In genomic region chrX:20471483-20471882, GRCh38 we compare ENCODE assay signal across 1 cellular context.
TF ChIP-seq lines count a peak whose summit lies in the region.

No MANE protein-coding gene starts in this region.

TF ChIP-seq in HepG2, 621 proteins besides CTCF, POLR2A, EP300 and RAD21 (continued from another document and continues in another):
- peak; percentile 81; the same call in 1 of the 2 replicates for TF ChIP-seq AHDC1 (CRISPR knock-in tag; IDR thresholded peaks at IDR 0.05; ENCODE audit: borderline replicate concordance)
- TF ChIP-seq FOXA3 (CRISPR knock-in tag; IDR thresholded peaks at IDR 0.05): peak; percentile 90
- TF ChIP-seq, protein P1, sequence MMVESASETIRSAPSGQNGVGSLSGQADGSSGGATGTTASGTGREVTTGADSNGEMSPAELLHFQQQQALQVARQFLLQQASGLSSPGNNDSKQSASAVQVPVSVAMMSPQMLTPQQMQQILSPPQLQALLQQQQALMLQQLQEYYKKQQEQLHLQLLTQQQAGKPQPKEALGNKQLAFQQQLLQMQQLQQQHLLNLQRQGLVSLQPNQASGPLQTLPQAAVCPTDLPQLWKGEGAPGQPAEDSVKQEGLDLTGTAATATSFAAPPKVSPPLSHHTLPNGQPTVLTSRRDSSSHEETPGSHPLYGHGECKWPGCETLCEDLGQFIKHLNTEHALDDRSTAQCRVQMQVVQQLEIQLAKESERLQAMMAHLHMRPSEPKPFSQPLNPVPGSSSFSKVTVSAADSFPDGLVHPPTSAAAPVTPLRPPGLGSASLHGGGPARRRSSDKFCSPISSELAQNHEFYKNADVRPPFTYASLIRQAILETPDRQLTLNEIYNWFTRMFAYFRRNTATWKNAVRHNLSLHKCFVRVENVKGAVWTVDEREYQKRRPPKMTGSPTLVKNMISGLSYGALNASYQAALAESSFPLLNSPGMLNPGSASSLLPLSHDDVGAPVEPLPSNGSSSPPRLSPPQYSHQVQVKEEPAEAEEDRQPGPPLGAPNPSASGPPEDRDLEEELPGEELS (CRISPR knock-in tag; IDR thresholded peaks at IDR 0.05): peak; percentile 87
- TF ChIP-seq MAX (IDR thresholded peaks at IDR 0.05): 0 out of 2 replicates have a peak, but pooled peaks have one; percentile 25
- TF ChIP-seq ZNF20 (CRISPR knock-in tag; IDR thresholded peaks at IDR 0.05): no peak
- peak; percentile 43; the same call in 1 of the 2 replicates for TF ChIP-seq SIX1 (CRISPR knock-in tag; IDR thresholded peaks at IDR 0.05; ENCODE audit: borderline replicate concordance)
- TF ChIP-seq TGIF2 (CRISPR knock-in tag; IDR thresholded peaks at IDR 0.05): no peak
- TF ChIP-seq MBD4 (IDR thresholded peaks at IDR 0.05; ENCODE audit: borderline replicate concordance, low read length): 0 out of 2 replicates have a peak, but pooled peaks have one; percentile 43
- TF ChIP-seq ZNF598 (CRISPR knock-in tag; IDR thresholded peaks at IDR 0.05; ENCODE audit: borderline replicate concordance): no peak
- 0 out of 2 replicates have a peak, but pooled peaks have one; percentile 26 for TF ChIP-seq GFI1 (CRISPR knock-in tag; IDR thresholded peaks at IDR 0.05; ENCODE audit: borderline replicate concordance)
- TF ChIP-seq KAT8 (CRISPR knock-in tag; IDR thresholded peaks at IDR 0.05): peak; percentile 40; the same call in 1 of the 2 replicates
- peak; percentile 74; the same call in 1 of the 2 replicates for TF ChIP-seq ZNF609 (CRISPR knock-in tag; IDR thresholded peaks at IDR 0.05; ENCODE audit: borderline replicate concordance)
- peak; percentile 85 for TF ChIP-seq MED8 (CRISPR knock-in tag; IDR thresholded peaks at IDR 0.05; ENCODE audit: insufficient replicate concordance)
- TF ChIP-seq ZC3H13 (CRISPR knock-in tag; IDR thresholded peaks at IDR 0.05): no peak
- no peak for TF ChIP-seq ZNF678 (CRISPR knock-in tag; IDR thresholded peaks at IDR 0.05)
- TF ChIP-seq, protein P2, sequence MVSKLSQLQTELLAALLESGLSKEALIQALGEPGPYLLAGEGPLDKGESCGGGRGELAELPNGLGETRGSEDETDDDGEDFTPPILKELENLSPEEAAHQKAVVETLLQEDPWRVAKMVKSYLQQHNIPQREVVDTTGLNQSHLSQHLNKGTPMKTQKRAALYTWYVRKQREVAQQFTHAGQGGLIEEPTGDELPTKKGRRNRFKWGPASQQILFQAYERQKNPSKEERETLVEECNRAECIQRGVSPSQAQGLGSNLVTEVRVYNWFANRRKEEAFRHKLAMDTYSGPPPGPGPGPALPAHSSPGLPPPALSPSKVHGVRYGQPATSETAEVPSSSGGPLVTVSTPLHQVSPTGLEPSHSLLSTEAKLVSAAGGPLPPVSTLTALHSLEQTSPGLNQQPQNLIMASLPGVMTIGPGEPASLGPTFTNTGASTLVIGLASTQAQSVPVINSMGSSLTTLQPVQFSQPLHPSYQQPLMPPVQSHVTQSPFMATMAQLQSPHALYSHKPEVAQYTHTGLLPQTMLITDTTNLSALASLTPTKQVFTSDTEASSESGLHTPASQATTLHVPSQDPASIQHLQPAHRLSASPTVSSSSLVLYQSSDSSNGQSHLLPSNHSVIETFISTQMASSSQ (IDR thresholded peaks at IDR 0.05; ENCODE audit: low read depth): peak; percentile 61
- TF ChIP-seq, protein P2 (CRISPR knock-in tag; IDR thresholded peaks at IDR 0.05; ENCODE audit: borderline replicate concordance): peak; percentile 75; the same call in 1 of the 2 replicates
- TF ChIP-seq HDAC6 (IDR thresholded peaks at IDR 0.05; ENCODE audit: low read depth, low read length): no peak
- peak; percentile 80 for TF ChIP-seq BCL6 (CRISPR knock-in tag; IDR thresholded peaks at IDR 0.05)
- TF ChIP-seq ZFYVE20 (CRISPR knock-in tag; IDR thresholded peaks at IDR 0.05; ENCODE audit: borderline replicate concordance, low read depth): no peak
- TF ChIP-seq HDAC2 (CRISPR knock-in tag; IDR thresholded peaks at IDR 0.05): peak; percentile 76
- TF ChIP-seq, protein P3, sequence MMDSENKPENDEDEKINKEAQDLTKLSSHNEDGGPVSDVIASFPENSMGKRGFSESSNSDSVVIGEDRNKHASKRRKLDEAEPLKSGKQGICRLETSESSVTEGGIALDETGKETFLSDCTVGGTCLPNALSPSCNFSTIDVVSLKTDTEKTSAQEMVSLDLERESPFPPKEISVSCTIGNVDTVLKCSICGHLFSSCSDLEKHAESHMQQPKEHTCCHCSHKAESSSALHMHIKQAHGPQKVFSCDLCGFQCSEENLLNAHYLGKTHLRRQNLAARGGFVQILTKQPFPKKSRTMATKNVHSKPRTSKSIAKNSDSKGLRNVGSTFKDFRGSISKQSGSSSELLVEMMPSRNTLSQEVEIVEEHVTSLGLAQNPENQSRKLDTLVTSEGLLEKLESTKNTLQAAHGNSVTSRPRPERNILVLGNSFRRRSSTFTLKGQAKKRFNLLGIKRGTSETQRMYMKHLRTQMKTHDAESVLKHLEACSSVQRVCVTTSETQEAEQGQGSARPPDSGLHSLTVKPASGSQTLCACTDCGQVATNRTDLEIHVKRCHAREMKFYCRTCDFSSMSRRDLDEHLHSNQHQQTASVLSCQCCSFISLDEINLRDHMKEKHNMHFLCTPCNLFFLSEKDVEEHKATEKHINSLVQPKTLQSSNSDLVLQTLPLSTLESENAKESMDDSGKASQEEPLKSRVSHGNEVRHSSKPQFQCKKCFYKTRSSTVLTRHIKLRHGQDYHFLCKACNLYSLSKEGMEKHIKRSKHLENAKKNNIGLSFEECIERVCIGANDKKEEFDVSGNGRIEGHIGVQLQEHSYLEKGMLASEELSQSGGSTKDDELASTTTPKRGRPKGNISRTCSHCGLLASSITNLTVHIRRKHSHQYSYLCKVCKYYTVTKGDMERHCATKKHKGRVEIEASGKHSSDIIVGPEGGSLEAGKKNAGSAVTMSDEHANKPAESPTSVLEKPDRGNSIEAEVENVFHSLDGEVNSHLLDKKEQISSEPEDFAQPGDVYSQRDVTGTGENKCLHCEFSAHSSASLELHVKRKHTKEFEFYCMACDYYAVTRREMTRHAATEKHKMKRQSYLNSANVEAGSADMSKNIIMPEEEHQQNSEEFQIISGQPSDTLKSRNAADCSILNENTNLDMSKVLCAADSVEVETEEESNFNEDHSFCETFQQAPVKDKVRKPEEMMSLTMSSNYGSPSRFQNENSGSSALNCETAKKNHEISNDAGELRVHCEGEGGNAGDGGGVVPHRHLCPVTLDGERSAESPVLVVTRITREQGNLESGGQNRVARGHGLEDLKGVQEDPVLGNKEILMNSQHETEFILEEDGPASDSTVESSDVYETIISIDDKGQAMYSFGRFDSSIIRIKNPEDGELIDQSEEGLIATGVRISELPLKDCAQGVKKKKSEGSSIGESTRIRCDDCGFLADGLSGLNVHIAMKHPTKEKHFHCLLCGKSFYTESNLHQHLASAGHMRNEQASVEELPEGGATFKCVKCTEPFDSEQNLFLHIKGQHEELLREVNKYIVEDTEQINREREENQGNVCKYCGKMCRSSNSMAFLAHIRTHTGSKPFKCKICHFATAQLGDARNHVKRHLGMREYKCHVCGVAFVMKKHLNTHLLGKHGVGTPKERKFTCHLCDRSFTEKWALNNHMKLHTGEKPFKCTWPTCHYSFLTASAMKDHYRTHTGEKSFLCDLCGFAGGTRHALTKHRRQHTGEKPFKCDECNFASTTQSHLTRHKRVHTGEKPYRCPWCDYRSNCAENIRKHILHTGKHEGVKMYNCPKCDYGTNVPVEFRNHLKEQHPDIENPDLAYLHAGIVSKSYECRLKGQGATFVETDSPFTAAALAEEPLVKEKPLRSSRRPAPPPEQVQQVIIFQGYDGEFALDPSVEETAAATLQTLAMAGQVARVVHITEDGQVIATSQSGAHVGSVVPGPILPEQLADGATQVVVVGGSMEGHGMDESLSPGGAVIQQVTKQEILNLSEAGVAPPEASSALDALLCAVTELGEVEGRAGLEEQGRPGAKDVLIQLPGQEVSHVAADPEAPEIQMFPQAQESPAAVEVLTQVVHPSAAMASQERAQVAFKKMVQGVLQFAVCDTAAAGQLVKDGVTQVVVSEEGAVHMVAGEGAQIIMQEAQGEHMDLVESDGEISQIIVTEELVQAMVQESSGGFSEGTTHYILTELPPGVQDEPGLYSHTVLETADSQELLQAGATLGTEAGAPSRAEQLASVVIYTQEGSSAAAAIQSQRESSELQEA (CRISPR knock-in tag; IDR thresholded peaks at IDR 0.05; ENCODE audit: not compliant biosample characterization): no peak
